In genomic region chr3:186097663-186098451, GRCh38 we compare ENCODE assay signal across 1 cellular context.
TF ChIP-seq lines count a peak whose summit lies in the region.

No MANE protein-coding gene starts in this region.

TF ChIP-seq in SK-N-SH, 30 proteins besides CTCF, POLR2A, EP300 and RAD21 (continued from another document):
- TF ChIP-seq IRF3 (IDR thresholded peaks at IDR 0.05; ENCODE audit: low read depth, low read length) (no peak), NFIC (IDR thresholded peaks at IDR 0.05; ENCODE audit: borderline replicate concordance) (peak; percentile 77), POLR2AphosphoS5 (IDR thresholded peaks at IDR 0.05; ENCODE audit: low read depth, low read length) (no peak; the same call in 1 of the 2 replicates), PBX3 (IDR thresholded peaks at IDR 0.05) (peak; percentile 87), ELF1 (IDR thresholded peaks at IDR 0.05) (no peak), SIN3A (IDR thresholded peaks at IDR 0.05; ENCODE audit: borderline replicate concordance, low read depth, low read length) (0 out of 2 replicates have a peak, but pooled peaks have one; percentile 8), TCF12 (IDR thresholded peaks at IDR 0.05) (no peak; the same call in 1 of the 2 replicates), YY1 (IDR thresholded peaks at IDR 0.05; ENCODE audit: low read depth) (no peak), FOXJ3 (CRISPR knock-in tag; IDR thresholded peaks at IDR 0.05) (peak; percentile 49), RXRA (IDR thresholded peaks at IDR 0.05; ENCODE audit: borderline replicate concordance, low read depth) (no peak), RCOR1 (IDR thresholded peaks at IDR 0.05; ENCODE audit: low read length) (peak; percentile 79), MAX (IDR thresholded peaks at IDR 0.05; ENCODE audit: low read depth) (0 out of 2 replicates have a peak, but pooled peaks have one; percentile 3)
- TF ChIP-seq, protein P1, sequence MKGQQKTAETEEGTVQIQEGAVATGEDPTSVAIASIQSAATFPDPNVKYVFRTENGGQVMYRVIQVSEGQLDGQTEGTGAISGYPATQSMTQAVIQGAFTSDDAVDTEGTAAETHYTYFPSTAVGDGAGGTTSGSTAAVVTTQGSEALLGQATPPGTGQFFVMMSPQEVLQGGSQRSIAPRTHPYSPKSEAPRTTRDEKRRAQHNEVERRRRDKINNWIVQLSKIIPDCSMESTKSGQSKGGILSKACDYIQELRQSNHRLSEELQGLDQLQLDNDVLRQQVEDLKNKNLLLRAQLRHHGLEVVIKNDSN (IDR thresholded peaks at IDR 0.05; ENCODE audit: borderline replicate concordance, low read depth) = no peak
